In genomic region chr21:26115899-26116298, GRCh38 we compare ENCODE assay signal across 9 cellular contexts. TPM values are rescaled to one million over a fixed set of nuclear protein-coding genes. Genes with fewer than 3 reads are reported as not detected.
DNase-seq lines count a peak whose midpoint lies in the region; ATAC-seq, FAIRE-seq and TF ChIP-seq lines count a peak whose summit lies in the region.
"Had no signal": no experiment of that assay in that cellular context is flagged by ENCODE, and none has a peak within 500 bp of the region (broad histone marks: within the 10 kb centered on the region; RNA-seq: fewer than 3 reads in every experiment).

No MANE protein-coding gene starts in this region.

- peaks cover 0 to 37% (median 13%) of the 10 kb centered on the region in 3 donors for H3K4me1 ChIP-seq in esophagus squamous epithelium
- H3K4me1 ChIP-seq in pancreas: peaks cover 15 to 38% (median 34%) of the 10 kb centered on the region in 3 donors

- peak; percentile 39 for FAIRE-seq in pancreas (lab: Jason Lieb, UNC)

- no peak overlapping the region for H3K4me3 Mint-ChIP-seq in activated T-cell treated with anti-CD3 and anti-CD28 coated beads, Interleukin-2, amount 50 U/mL, for 4 hours

- no peaks in the 10 kb centered on the region for H3K27me3 ChIP-seq in BJ (ENCODE audit: control insufficient read depth, insufficient read depth, low read length)
- no peaks in the 10 kb centered on the region for H3K27me3 ChIP-seq in esophagus squamous epithelium
- no peaks in the 10 kb centered on the region for H3K27me3 ChIP-seq in pancreas
- H3K27me3 ChIP-seq: adrenal gland had no signal

- peaks cover 9% of the 10 kb centered on the region for H3K36me3 Mint-ChIP-seq in activated T-cell treated with anti-CD3 and anti-CD28 coated beads, Interleukin-2, amount 50 U/mL, for 4 hours (ENCODE audit: insufficient read depth)

- peak; percentile 67 for DNase-seq in BJ (ENCODE audit: low read depth)
- peak; percentile 26 for DNase-seq in NCI-H748 (lab: John Stamatoyannopoulos, UW; ENCODE audit: unreplicated experiment)
- DNase-seq in esophagus squamous epithelium (lab: John Stamatoyannopoulos, UW): no peak
- no peak for DNase-seq in pancreas
- no peak for DNase-seq in NCI-H446 treated with DMSO at 0.1 percent for 48 hours (lab: John Stamatoyannopoulos, UW)
- no peak for DNase-seq in activated T-cell treated with anti-CD3 and anti-CD28 coated beads, Interleukin-2, amount 50 U/mL, for 4 hours
- DNase-seq: adrenal gland had no signal

- intact Hi-C loops in esophagus squamous epithelium (cut with DNase I) (no loop called here), pancreas (cut with DNase I) (no loop called here)

- CTCF ChIA-PET in BJ (lab: Yijun Ruan, JAX): no interaction called here

- no peaks in the 10 kb centered on the region for H3K27me3 Mint-ChIP-seq in activated T-cell treated with anti-CD3 and anti-CD28 coated beads, Interleukin-2, amount 50 U/mL, for 4 hours (ENCODE audit: low read depth)

- TF ChIP-seq POLR2A in esophagus squamous epithelium (IDR thresholded peaks at IDR 0.05): no peak

- no peaks in the 10 kb centered on the region for H3K9me3 Mint-ChIP-seq in activated T-cell treated with anti-CD3 and anti-CD28 coated beads, Interleukin-2, amount 50 U/mL, for 4 hours

- H3K27ac ChIP-seq in esophagus squamous epithelium: peak overlapping the region in 3 of 4 donors; percentile 34 to 54 (median 54)
- H3K27ac ChIP-seq in pancreas: peak overlapping the region in 3 of 4 donors; percentile 15 to 60 (median 45)

- POLR2A ChIA-PET in BJ (lab: Charles Lee): no interaction called here

- peaks cover 9% of the 10 kb centered on the region for H3K4me1 Mint-ChIP-seq in activated T-cell treated with anti-CD3 and anti-CD28 coated beads, Interleukin-2, amount 50 U/mL, for 4 hours (ENCODE audit: low read depth)

- peak in 2 of 4 donors; percentile 17 to 23 for ATAC-seq in pancreas
- no peak for ATAC-seq in activated T-cell treated with anti-CD3 and anti-CD28 coated beads, Interleukin-2, amount 50 U/mL, for 4 hours
- no peak for ATAC-seq in HG03025 (IDR thresholded peaks at IDR 0.05; ENCODE audit: low FRiP score, unreplicated experiment)
- ATAC-seq in GM21390 (IDR thresholded peaks at IDR 0.05; ENCODE audit: unreplicated experiment): no peak

- no peak overlapping the region for H3K4me3 ChIP-seq in BJ (ENCODE audit: low read depth, low read length)
- no peak overlapping the region for H3K4me3 ChIP-seq in esophagus squamous epithelium
- H3K4me3 ChIP-seq in pancreas: no peak overlapping the region
- H3K4me3 ChIP-seq: adrenal gland had no signal

- TF ChIP-seq CTCF in BJ (IDR thresholded peaks at IDR 0.05; ENCODE audit: insufficient read depth, low read depth, low read length) (no peak), esophagus squamous epithelium (IDR thresholded peaks at IDR 0.05) (no peak), pancreas (IDR thresholded peaks at IDR 0.05) (no peak)

- H3K36me3 ChIP-seq in BJ (ENCODE audit: control insufficient read depth, insufficient read depth, low read length) (peaks cover 3% of the 10 kb centered on the region), esophagus squamous epithelium (peaks cover 0 to 12% (median 0%) of the 10 kb centered on the region in 3 donors), pancreas (no peaks in the 10 kb centered on the region)
- H3K36me3 ChIP-seq: adrenal gland had no signal

- 50 to 71% methylated on average over 2 of the region's 2 CpGs for WGBS in esophagus squamous epithelium, 2 donors
- WGBS in pancreas, 2 donors: 27 to 38% methylated on average over 2 of the region's 2 CpGs

- no peaks in the 10 kb centered on the region for H3K9me3 ChIP-seq in esophagus squamous epithelium
- H3K9me3 ChIP-seq in pancreas: no peaks in the 10 kb centered on the region
- H3K9me3 ChIP-seq: adrenal gland had no signal

RNA-seq across cellular contexts. Expression of gene APP, which starts 54.7 kb away (rescaled TPM):
- polyA plus RNA-seq in BJ (2011; rRNA removed): 778 and 964 TPM in 2 replicates
- polyA minus RNA-seq in BJ (2011; rRNA and poly(A)+ RNA removed): 241 and 278 TPM in 2 replicates
- 100 to 1,000 TPM in 3 of 4 donors, 10 to 100 TPM in 1; 58.2 to 277 (median 183) TPM for total RNA-seq in esophagus squamous epithelium
- total RNA-seq in pancreas: 100 to 1,000 TPM; 156 to 372 (median 180) TPM
- polyA plus RNA-seq in pancreas: 100 to 1,000 TPM in 1 of 2 donors, 10 to 100 TPM in 1; 50.7 to 164 TPM
- total RNA-seq in activated T-cell treated with anti-CD3 and anti-CD28 coated beads, Interleukin-2, amount 50 U/mL, for 4 hours: 10 to 100 TPM; 56.2 to 61.1 (median 60.1) TPM

Comparison
In these comparisons a context has a peak if more than half of its experiments do, and no peak if none do; other contexts are left out.
1. DNase-seq: peak in BJ (single experiment) and NCI-H748 (single experiment); none in esophagus squamous epithelium (single experiment), pancreas (0 of 6), NCI-H446 treated with DMSO at 0.1 percent for 48 hours (single experiment) and activated T-cell treated with anti-CD3 and anti-CD28 coated beads, Interleukin-2, amount 50 U/mL, for 4 hours (single experiment).